In genomic region chr22:39520874-39521857, GRCh38 we compare ENCODE assay signal across 9 cellular contexts. TPM values are rescaled to one million over a fixed set of nuclear protein-coding genes. Genes with fewer than 3 reads are reported as not detected.
DNase-seq lines count a peak whose midpoint lies in the region; ATAC-seq and TF ChIP-seq lines count a peak whose summit lies in the region.
"Had no signal": no experiment of that assay in that cellular context is flagged by ENCODE, and none has a peak within 500 bp of the region (broad histone marks: within the 10 kb centered on the region; RNA-seq: fewer than 3 reads in every experiment).

No MANE protein-coding gene starts in this region.

- peak overlapping the region; percentile 98 for H3K27ac Mint-ChIP-seq in Calu3 (ENCODE audit: unreplicated experiment)
- H3K27ac Mint-ChIP-seq in activated B cell treated with CpG ODN at 0.5 μM for 24 hours: peak overlapping the region; percentile 98

- H3K4me3 ChIP-seq in cardiac fibroblast (replicated peaks in 1 of 2; ENCODE audit: low read depth in 2 of 2, low read length in 2 of 2): peak overlapping the region; percentile 95

- H3K4me3 Mint-ChIP-seq in Calu3 (ENCODE audit: low read depth, unreplicated experiment) (peak overlapping the region; percentile 94), activated B cell treated with CpG ODN at 0.5 μM for 24 hours (peak overlapping the region; percentile 91)

- TSS peak; percentile 78 for BruUV-seq in Calu3 (replicated peaks; lab: Mats Ljungman, UMichigan)

- intact Hi-C loops in Calu3 (cut with micrococcal nuclease; ENCODE audit: unreplicated experiment): loop anchor here (10.0 kb wide), 1 partner anchor 206 kb away; the partner anchor contains the start of gene RPL3
- intact Hi-C loops in activated B cell treated with CpG ODN at 0.5 μM for 24 hours (cut with micrococcal nuclease): loop anchor here (1.0 to 2.0 kb wide), 8 partner anchors 11 to 1766 kb away; partner anchors contain the start of genes CBX7, MIEF1, RANGAP1 and RPL3

- POLR2A ChIA-PET in activated B cell treated with CpG ODN at 0.5 μM for 24 hours (lab: Charles Lee): interaction anchor here (0.7 to 2.7 kb wide), 23 partner anchors 9 to 1863 kb away, joined by 3 to 111 read pairs (median 8); partner anchors contain the start of genes CBX7, MIEF1, PDXP and RPL3

- H3K27me3 Mint-ChIP-seq in Calu3 (ENCODE audit: unreplicated experiment): no peaks in the 10 kb centered on the region
- peaks cover 2% of the 10 kb centered on the region for H3K27me3 Mint-ChIP-seq in activated B cell treated with CpG ODN at 0.5 μM for 24 hours

- peak; percentile 85 for DNase-seq in Calu3
- DNase-seq in LoVo (ENCODE audit: low spot score): peak; percentile 70
- DNase-seq in activated B cell treated with CpG ODN at 0.5 μM for 24 hours: no peak
- peak; percentile 81 to 88 for DNase-seq in cardiac fibroblast (ENCODE audit: low read depth in 2 of 2)
- peak; percentile 84 for DNase-seq in iris pigment epithelial cell (ENCODE audit: low read depth)
- DNase-seq in stimulated activated CD4-positive, alpha-beta T cell treated with anti-CD3 and anti-CD28 coated beads, Interleukin-15, amount 100 ng/mL, for 24 hours: peak; percentile 85

- H3K36me3 Mint-ChIP-seq in Calu3 (ENCODE audit: insufficient read depth, unreplicated experiment): peaks cover 90% of the 10 kb centered on the region
- peaks cover 62% of the 10 kb centered on the region for H3K36me3 Mint-ChIP-seq in activated B cell treated with CpG ODN at 0.5 μM for 24 hours (ENCODE audit: low read depth)

- H3K4me1 Mint-ChIP-seq in Calu3 (ENCODE audit: low read depth, unreplicated experiment) (peaks cover 24% of the 10 kb centered on the region), activated B cell treated with CpG ODN at 0.5 μM for 24 hours (peaks cover 60% of the 10 kb centered on the region)

- no peaks in the 10 kb centered on the region for H3K9me3 Mint-ChIP-seq in Calu3 (ENCODE audit: low read depth, unreplicated experiment)
- H3K9me3 Mint-ChIP-seq in activated B cell treated with CpG ODN at 0.5 μM for 24 hours: no peaks in the 10 kb centered on the region

- CTCF ChIA-PET in Calu3 (lab: Charles Lee) (no interaction called here), activated B cell treated with CpG ODN at 0.5 μM for 24 hours (lab: Charles Lee) (interaction anchor here (2.2 kb wide), 1 partner anchor 8 kb away, joined by 22 read pairs; no protein-coding TSS in a partner anchor)

- ATAC-seq in GM21447 (IDR thresholded peaks at IDR 0.05; ENCODE audit: unreplicated experiment) (peak; percentile 10), activated B cell treated with CpG ODN at 0.5 μM for 24 hours (ENCODE audit: low read depth) (peak; percentile 37), HG02884 (IDR thresholded peaks at IDR 0.05; ENCODE audit: unreplicated experiment) (no peak)

- TF ChIP-seq CTCF in Calu3 (IDR thresholded peaks at IDR 0.05; ENCODE audit: unreplicated experiment): no peak
- TF ChIP-seq CTCF in activated B cell treated with CpG ODN at 0.5 μM for 24 hours (IDR thresholded peaks at IDR 0.05): no peak
- no peak for TF ChIP-seq CTCF in cardiac fibroblast (IDR thresholded peaks at IDR 0.05; ENCODE audit: low read depth, low read length)

RNA-seq across cellular contexts. Expression of gene ATF4, which starts 0.8 kb away (rescaled TPM):
- total RNA-seq in Calu3 (2022) (294 and 372 TPM in 2 replicates), activated B cell treated with CpG ODN at 0.5 μM for 24 hours (363 and 368 TPM in 2 replicates)

RNA-seq across cellular contexts. Expression of gene RPS19BP1, which starts 11.4 kb away (rescaled TPM):
- total RNA-seq in Calu3 (2022) (82.9 and 87.7 TPM in 2 replicates), activated B cell treated with CpG ODN at 0.5 μM for 24 hours (67.7 and 79.0 TPM in 2 replicates)

RNA-seq across cellular contexts. Expression of gene MIEF1, which starts 19.1 kb away (rescaled TPM):
- 39.2 and 44.3 TPM in 2 replicates for total RNA-seq in Calu3 (2022)
- 38.2 and 41.3 TPM in 2 replicates for total RNA-seq in activated B cell treated with CpG ODN at 0.5 μM for 24 hours

RNA-seq across cellular contexts. Expression of gene CACNA1I, which starts 49.4 kb away (rescaled TPM):
- 0.05 and 0.07 TPM in 2 replicates for total RNA-seq in Calu3 (2022)
- total RNA-seq in activated B cell treated with CpG ODN at 0.5 μM for 24 hours: not detected in 2 replicates
- total RNA-seq: glomerular endothelial cell had no signal
